In genomic region chr1:96991261-96991660, GRCh38 we compare ENCODE assay signal across 11 cellular contexts.
"Had no signal": no experiment of that assay in that cellular context is flagged by ENCODE, and none has a peak within 500 bp of the region (broad histone marks: within the 10 kb centered on the region; RNA-seq: fewer than 3 reads in every experiment).

No MANE protein-coding gene starts in this region.

- H3K27ac ChIP-seq: GM23248 had no signal

- H3K4me1 ChIP-seq: HAP-1 had no signal

- H3K4me2 ChIP-seq: GM23338 had no signal

- H3K4me3 ChIP-seq: GM23248, GM23338, HAP-1 had no signal

- FAIRE-seq: H1, H54 had no signal

- DNase-seq: GM23248, GOT3, H7, H9, HCEC 1CT, HFFc6 had no signal

- H3K36me3 ChIP-seq: HAP-1 had no signal

- ATAC-seq: GM23338, HCT116 had no signal

- H3K9ac ChIP-seq: GM23248 had no signal

- H3K9me3 ChIP-seq: HAP-1 had no signal

- H2AFZ ChIP-seq: GM23248, GM23338 had no signal
